In the genomic region with DNA sequence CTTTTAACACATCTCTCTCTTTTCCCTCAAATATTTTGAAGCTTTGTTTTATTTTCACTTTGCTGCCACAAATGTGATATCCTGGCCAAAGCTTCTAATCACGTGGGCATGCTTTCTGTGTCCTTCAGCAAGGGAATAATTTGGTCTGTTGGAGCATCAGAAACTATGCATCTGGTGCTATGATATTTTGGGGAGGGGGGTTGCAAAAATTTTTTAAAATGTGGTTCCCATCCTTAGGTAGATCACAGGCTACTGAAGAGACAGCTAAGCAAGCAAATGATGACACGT, we compare ENCODE assay signal across 23 cellular contexts.
DNase-seq lines count a peak whose midpoint lies in the region; ATAC-seq, FAIRE-seq and TF ChIP-seq lines count a peak whose summit lies in the region.
"Had no signal": no experiment of that assay in that cellular context is flagged by ENCODE, and none has a peak within 500 bp of the region (broad histone marks: within the 10 kb centered on the region; RNA-seq: fewer than 3 reads in every experiment).

No MANE protein-coding gene starts in this region.

- no peaks in the 10 kb centered on the region for H3K9me3 ChIP-seq in skeletal muscle satellite cell (replicated peaks; ENCODE audit: low read length)
- H3K9me3 ChIP-seq: HAP-1 had no signal

- peaks cover 0 to 8% (median 5%) of the 10 kb centered on the region in 3 donors for H3K4me1 Mint-ChIP-seq in T-cell
- H3K4me1 Mint-ChIP-seq: activated naive CD8-positive, alpha-beta T cell treated with anti-CD3 and anti-CD28 coated beads, Interleukin-2, amount 10 ng/mL, durations not matched to agents 7 days and 5 days had no signal

- ATAC-seq in T-cell (replicated peaks in 1 of 4), result no peak
- ATAC-seq: T-helper 17 cell had no signal

- H3K9me3 Mint-ChIP-seq in T-cell, result no peaks in the 10 kb centered on the region
- H3K9me3 Mint-ChIP-seq: activated naive CD8-positive, alpha-beta T cell treated with anti-CD3 and anti-CD28 coated beads, Interleukin-2, amount 10 ng/mL, durations not matched to agents 7 days and 5 days; activated T-helper 1 cell treated with anti-CD3 and anti-CD28 coated beads, Interleukin-12 subunit alpha, Interleukin-12 subunit beta, Interleukin-2, Interleukin-4 antibody, amounts not matched to agents 30 ng/mL and 10 ng/mL and 1 ng/mL, durations not matched to agents 14 hours and 24 hours and 36 hours; neural crest cell had no signal

- peaks cover 0 to 10% of the 10 kb centered on the region in 2 donors for H3K27me3 Mint-ChIP-seq in T-cell
- H3K27me3 Mint-ChIP-seq: activated naive CD8-positive, alpha-beta T cell treated with anti-CD3 and anti-CD28 coated beads, Interleukin-2, amount 10 ng/mL, durations not matched to agents 7 days and 5 days had no signal

- no peak overlapping the region for H3K9ac ChIP-seq in skeletal muscle satellite cell (ENCODE audit: low read depth, low read length)

- H3K27me3 ChIP-seq in skeletal muscle satellite cell (ENCODE audit: control insufficient read depth, insufficient read depth, low read length), result no peaks in the 10 kb centered on the region

- POLR2A ChIA-PET in T-cell (lab: Charles Lee), result no interaction called here

- DNase-seq in AG10803 (ENCODE audit: low read depth), result no peak
- DNase-seq in foreskin fibroblast, result peak in 1 of 2 donors; percentile 9
- DNase-seq in GM12891 (ENCODE audit: insufficient read length, low spot score), result no peak
- no peak for DNase-seq in T-cell
- DNase-seq in DMS79 (lab: John Stamatoyannopoulos, UW), result no peak
- no peak for DNase-seq in NCI-H2107 treated with DMSO at 0.1 percent for 48 hours (lab: John Stamatoyannopoulos, UW; ENCODE audit: unreplicated experiment)
- DNase-seq: activated CD4-positive, CD25-positive, alpha-beta regulatory T cell; activated CD8-positive, alpha-beta memory T cell treated with anti-CD3 and anti-CD28 coated beads for 24 hours; activated naive CD8-positive, alpha-beta T cell treated with anti-CD3 and anti-CD28 coated beads, Interleukin-2, amount 10 ng/mL, durations not matched to agents 7 days and 5 days; effector memory CD4-positive, alpha-beta T cell; foreskin melanocyte; Kasumi-1; NCI-H1417 treated with DMSO at 0.1 percent for 48 hours; NCI-H2227 treated with DMSO at 0.1 percent for 48 hours; T-helper 17 cell had no signal

- CTCF ChIA-PET in T-cell (lab: Charles Lee), result no interaction called here

- peak overlapping the region; percentile 80 for H3K27ac ChIP-seq in VCaP

- no peak for FAIRE-seq in GM12891 (lab: Jason Lieb, UNC)
- FAIRE-seq: G401.6, GM12892 had no signal

- no peaks in the 10 kb centered on the region for H3K36me3 ChIP-seq in skeletal muscle satellite cell (ENCODE audit: insufficient read depth, low read length)
- H3K36me3 ChIP-seq: HAP-1 had no signal

- H3K36me3 Mint-ChIP-seq in T-cell, result no peaks in the 10 kb centered on the region
- H3K36me3 Mint-ChIP-seq: activated naive CD8-positive, alpha-beta T cell treated with anti-CD3 and anti-CD28 coated beads, Interleukin-2, amount 10 ng/mL, durations not matched to agents 7 days and 5 days had no signal

- H3K4me3 ChIP-seq in AG10803 (ENCODE audit: low read length) (peak overlapping the region; percentile 28; the same call in 1 of the 2 replicates), foreskin fibroblast (ENCODE audit: low read depth in 1 of 2, low read length in 2 of 2) (peak overlapping the region; percentile 4 to 21), skeletal muscle satellite cell (ENCODE audit: low read length) (no peak overlapping the region)
- H3K4me3 ChIP-seq: HAP-1, lung had no signal

- no peak overlapping the region for H3K27ac Mint-ChIP-seq in T-cell
- H3K27ac Mint-ChIP-seq: activated naive CD8-positive, alpha-beta T cell treated with anti-CD3 and anti-CD28 coated beads, Interleukin-2, amount 10 ng/mL, durations not matched to agents 7 days and 5 days; activated T-helper 1 cell treated with anti-CD3 and anti-CD28 coated beads, Interleukin-12 subunit alpha, Interleukin-12 subunit beta, Interleukin-2, Interleukin-4 antibody, amounts not matched to agents 30 ng/mL and 10 ng/mL and 1 ng/mL, durations not matched to agents 14 hours and 24 hours and 36 hours; T-helper 17 cell had no signal

- H3K4me2 ChIP-seq in skeletal muscle satellite cell (ENCODE audit: low read length), result peak overlapping the region; percentile 39

- H3K4me1 ChIP-seq in skeletal muscle satellite cell (ENCODE audit: control insufficient read depth, insufficient read depth, low read length), result no peaks in the 10 kb centered on the region
- H3K4me1 ChIP-seq: HAP-1 had no signal

- no peak for TF ChIP-seq POLR2A in GM12891 (IDR thresholded peaks at IDR 0.05; ENCODE audit: low read depth, low read length)

- TF ChIP-seq CTCF in AG10803 (conservative IDR thresholded peaks at IDR 0.05; ENCODE audit: low read length) (no peak), VCaP (conservative IDR thresholded peaks at IDR 0.05) (no peak), foreskin fibroblast (IDR thresholded peaks at IDR 0.05; ENCODE audit: low read depth, low read length) (no peak)

- H3K4me3 Mint-ChIP-seq in T-cell, result no peak overlapping the region
- H3K4me3 Mint-ChIP-seq: activated naive CD8-positive, alpha-beta T cell treated with anti-CD3 and anti-CD28 coated beads, Interleukin-2, amount 10 ng/mL, durations not matched to agents 7 days and 5 days; activated T-helper 1 cell treated with anti-CD3 and anti-CD28 coated beads, Interleukin-12 subunit alpha, Interleukin-12 subunit beta, Interleukin-2, Interleukin-4 antibody, amounts not matched to agents 30 ng/mL and 10 ng/mL and 1 ng/mL, durations not matched to agents 14 hours and 24 hours and 36 hours; neural crest cell; T-helper 17 cell had no signal

TF ChIP-seq in GM12891, 5 proteins besides CTCF, POLR2A, EP300 and RAD21:
- TF ChIP-seq PAX5 (IDR thresholded peaks at IDR 0.05; ENCODE audit: insufficient read depth, low read length, severe bottlenecking) (no peak), POLR2AphosphoS5 (IDR thresholded peaks at IDR 0.05; ENCODE audit: low read depth, low read length) (no peak), SPI1 (IDR thresholded peaks at IDR 0.05; ENCODE audit: low read depth, low read length) (no peak), POU2F2 (IDR thresholded peaks at IDR 0.05; ENCODE audit: low read depth, low read length) (no peak), TAF1 (IDR thresholded peaks at IDR 0.05; ENCODE audit: low read depth, low read length) (no peak)
